In genomic region chr17:59037960-59038359, GRCh38 we compare ENCODE assay signal across 29 cellular contexts.
"Had no signal": no experiment of that assay in that cellular context is flagged by ENCODE, and none has a peak within 500 bp of the region (broad histone marks: within the 10 kb centered on the region; RNA-seq: fewer than 3 reads in every experiment).

No MANE protein-coding gene starts in this region.

- ATAC-seq: left lobe of liver; natural killer cell; psoas muscle; stimulated activated memory B cell treated with anti-CD40 and anti-IgM and Interleukin-4, amounts not matched to agents 10 μg/mL and 1 μg/mL and 100 μg/mL, for 72 hours; stimulated activated naive CD8-positive, alpha-beta T cell treated with anti-CD3 and anti-CD28 coated beads, Interleukin-15, Interleukin-2, amounts not matched to agents 100 U/mL and 50 U/mL, for 24 hours; upper lobe of right lung had no signal

- H3K9me3 ChIP-seq: esophagus squamous epithelium, heart right ventricle, ovary, psoas muscle, sigmoid colon, spleen, transverse colon, upper lobe of right lung, vagina had no signal

- H3K9me3 Mint-ChIP-seq: immature natural killer cell; memory B cell; natural killer cell; stimulated activated memory B cell treated with anti-CD40 and anti-IgM and Interleukin-4, amounts not matched to agents 10 μg/mL and 1 μg/mL and 100 μg/mL, for 72 hours had no signal

- H3K27me3 ChIP-seq: esophagus squamous epithelium, heart right ventricle, ovary, sigmoid colon, spleen, transverse colon, upper lobe of right lung, vagina had no signal

- H3K4me1 ChIP-seq: esophagus squamous epithelium, psoas muscle, sigmoid colon, spleen, transverse colon, upper lobe of right lung, vagina had no signal

- H3K36me3 ChIP-seq: ovary had no signal

- FAIRE-seq: endometrium had no signal

- H3K27ac ChIP-seq: coronary artery, esophagus squamous epithelium, heart right ventricle, ovary, psoas muscle, sigmoid colon, spleen, transverse colon, upper lobe of right lung, vagina had no signal

- H3K4me3 Mint-ChIP-seq: immature natural killer cell; memory B cell; natural killer cell; stimulated activated memory B cell treated with anti-CD40 and anti-IgM and Interleukin-4, amounts not matched to agents 10 μg/mL and 1 μg/mL and 100 μg/mL, for 72 hours had no signal

- H3K36me3 Mint-ChIP-seq: natural killer cell had no signal

- H3K4me3 ChIP-seq: coronary artery, esophagus squamous epithelium, heart right ventricle, lung, ovary, psoas muscle, sigmoid colon, spleen, transverse colon, upper lobe of right lung, vagina had no signal

- H3K27me3 Mint-ChIP-seq: memory B cell; stimulated activated memory B cell treated with anti-CD40 and anti-IgM and Interleukin-4, amounts not matched to agents 10 μg/mL and 1 μg/mL and 100 μg/mL, for 72 hours had no signal

- H3K4me1 Mint-ChIP-seq: immature natural killer cell; memory B cell; natural killer cell; stimulated activated memory B cell treated with anti-CD40 and anti-IgM and Interleukin-4, amounts not matched to agents 10 μg/mL and 1 μg/mL and 100 μg/mL, for 72 hours had no signal

- H3K27ac Mint-ChIP-seq: immature natural killer cell; memory B cell; natural killer cell; stimulated activated memory B cell treated with anti-CD40 and anti-IgM and Interleukin-4, amounts not matched to agents 10 μg/mL and 1 μg/mL and 100 μg/mL, for 72 hours had no signal

- DNase-seq: effector memory CD4-positive, alpha-beta T cell; erythroblast; esophagus squamous epithelium; foreskin melanocyte; glutamatergic neuron; heart right ventricle; hypothalamus; immature natural killer cell; islet precursor cell; kidney glomerular epithelial cell; natural killer cell; occipital lobe; ovary; posterior cingulate gyrus; psoas muscle; right cardiac atrium; sigmoid colon; spleen; stimulated activated CD4-positive, alpha-beta T cell treated with anti-CD3 and anti-CD28 coated beads, Interleukin-4, amount 100 ng/mL, for 4 hours; stimulated activated naive CD8-positive, alpha-beta T cell treated with anti-CD3 and anti-CD28 coated beads, Interleukin-15, Interleukin-2, amounts not matched to agents 100 U/mL and 50 U/mL, for 24 hours; transverse colon; upper lobe of right lung had no signal
